In the genomic region with DNA sequence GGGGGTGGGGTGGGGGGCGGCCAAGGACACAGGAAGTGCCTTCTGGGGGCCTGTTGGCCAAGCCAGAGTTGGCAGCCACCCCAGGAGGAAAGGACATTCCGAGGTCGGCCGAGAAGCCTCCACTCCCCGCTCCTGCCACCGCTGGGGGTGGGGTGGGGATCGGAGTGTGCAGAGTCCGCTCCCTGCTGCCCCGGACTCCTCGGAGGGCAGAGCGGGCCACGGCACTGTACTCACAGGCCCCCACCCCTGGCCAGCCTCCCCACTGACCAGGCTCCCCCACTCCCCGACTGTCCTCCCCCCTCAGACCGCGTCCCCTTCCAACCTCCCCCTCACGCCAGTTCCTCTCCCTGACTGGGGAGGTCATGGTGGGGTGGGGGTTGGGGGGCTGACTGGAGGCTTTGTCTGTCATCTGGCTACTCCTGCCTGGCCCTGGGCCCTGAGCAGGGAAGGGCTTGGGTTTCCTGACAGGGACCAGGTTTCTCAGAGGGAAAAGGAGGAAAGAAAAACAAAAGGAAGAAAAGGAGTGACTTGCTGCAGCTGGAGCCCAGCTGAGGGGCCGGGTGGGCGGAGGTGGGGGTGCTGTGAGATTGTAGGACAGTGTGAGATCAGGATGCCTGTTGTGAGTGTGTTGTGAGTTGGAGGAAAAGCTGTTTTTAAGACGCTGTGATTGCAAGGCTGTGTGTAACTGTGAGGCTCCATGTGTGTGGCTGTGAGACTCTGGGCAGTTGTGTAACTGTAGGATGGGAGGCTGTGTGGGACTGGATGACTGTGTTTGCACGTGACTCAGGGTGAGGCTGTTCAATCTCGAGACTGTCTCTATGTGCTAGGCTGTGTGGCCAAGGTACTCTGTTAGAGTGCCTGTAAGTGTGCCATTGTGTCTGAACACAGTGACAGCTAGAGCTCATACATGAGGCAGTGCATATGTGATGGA, we compare ENCODE assay signal across 1 cellular context.
TF ChIP-seq lines count a peak whose summit lies in the region.

No MANE protein-coding gene starts in this region.

TF ChIP-seq in HepG2, 621 proteins besides CTCF, POLR2A, EP300 and RAD21 (continues in another document):
- TF ChIP-seq ZNF383 (CRISPR knock-in tag; IDR thresholded peaks at IDR 0.05; ENCODE audit: borderline replicate concordance) (no peak), ZBTB21 (CRISPR knock-in tag; IDR thresholded peaks at IDR 0.05) (no peak), MIER2 (CRISPR knock-in tag; IDR thresholded peaks at IDR 0.05) (no peak), SOX13 (IDR thresholded peaks at IDR 0.05) (no peak), SOX13 (CRISPR knock-in tag; conservative IDR thresholded peaks at IDR 0.05 in 1 of 2, IDR thresholded peaks at IDR 0.05 in 1 of 2) (no peak), SP140L (CRISPR knock-in tag; IDR thresholded peaks at IDR 0.05; ENCODE audit: borderline replicate concordance) (no peak), JDP2 (CRISPR knock-in tag; IDR thresholded peaks at IDR 0.05; ENCODE audit: borderline replicate concordance) (no peak), ZKSCAN5 (CRISPR knock-in tag; IDR thresholded peaks at IDR 0.05) (no peak), TOE1 (CRISPR knock-in tag; IDR thresholded peaks at IDR 0.05) (no peak), ZSCAN9 (CRISPR knock-in tag; IDR thresholded peaks at IDR 0.05; ENCODE audit: borderline replicate concordance) (no peak), ZFX (CRISPR knock-in tag; IDR thresholded peaks at IDR 0.05; ENCODE audit: low read depth) (no peak), ZNF160 (CRISPR knock-in tag; IDR thresholded peaks at IDR 0.05) (no peak), NKX3-1 (CRISPR knock-in tag; IDR thresholded peaks at IDR 0.05) (no peak), ISL2 (CRISPR knock-in tag; IDR thresholded peaks at IDR 0.05) (no peak), TEAD3 (CRISPR knock-in tag; optimal IDR thresholded peaks at IDR 0.05; ENCODE audit: borderline replicate concordance) (peak; percentile 31), ZFP36L2 (CRISPR knock-in tag; IDR thresholded peaks at IDR 0.05) (no peak), ZNF816 (CRISPR knock-in tag; IDR thresholded peaks at IDR 0.05; ENCODE audit: borderline replicate concordance) (no peak)
- TF ChIP-seq, protein P1, sequence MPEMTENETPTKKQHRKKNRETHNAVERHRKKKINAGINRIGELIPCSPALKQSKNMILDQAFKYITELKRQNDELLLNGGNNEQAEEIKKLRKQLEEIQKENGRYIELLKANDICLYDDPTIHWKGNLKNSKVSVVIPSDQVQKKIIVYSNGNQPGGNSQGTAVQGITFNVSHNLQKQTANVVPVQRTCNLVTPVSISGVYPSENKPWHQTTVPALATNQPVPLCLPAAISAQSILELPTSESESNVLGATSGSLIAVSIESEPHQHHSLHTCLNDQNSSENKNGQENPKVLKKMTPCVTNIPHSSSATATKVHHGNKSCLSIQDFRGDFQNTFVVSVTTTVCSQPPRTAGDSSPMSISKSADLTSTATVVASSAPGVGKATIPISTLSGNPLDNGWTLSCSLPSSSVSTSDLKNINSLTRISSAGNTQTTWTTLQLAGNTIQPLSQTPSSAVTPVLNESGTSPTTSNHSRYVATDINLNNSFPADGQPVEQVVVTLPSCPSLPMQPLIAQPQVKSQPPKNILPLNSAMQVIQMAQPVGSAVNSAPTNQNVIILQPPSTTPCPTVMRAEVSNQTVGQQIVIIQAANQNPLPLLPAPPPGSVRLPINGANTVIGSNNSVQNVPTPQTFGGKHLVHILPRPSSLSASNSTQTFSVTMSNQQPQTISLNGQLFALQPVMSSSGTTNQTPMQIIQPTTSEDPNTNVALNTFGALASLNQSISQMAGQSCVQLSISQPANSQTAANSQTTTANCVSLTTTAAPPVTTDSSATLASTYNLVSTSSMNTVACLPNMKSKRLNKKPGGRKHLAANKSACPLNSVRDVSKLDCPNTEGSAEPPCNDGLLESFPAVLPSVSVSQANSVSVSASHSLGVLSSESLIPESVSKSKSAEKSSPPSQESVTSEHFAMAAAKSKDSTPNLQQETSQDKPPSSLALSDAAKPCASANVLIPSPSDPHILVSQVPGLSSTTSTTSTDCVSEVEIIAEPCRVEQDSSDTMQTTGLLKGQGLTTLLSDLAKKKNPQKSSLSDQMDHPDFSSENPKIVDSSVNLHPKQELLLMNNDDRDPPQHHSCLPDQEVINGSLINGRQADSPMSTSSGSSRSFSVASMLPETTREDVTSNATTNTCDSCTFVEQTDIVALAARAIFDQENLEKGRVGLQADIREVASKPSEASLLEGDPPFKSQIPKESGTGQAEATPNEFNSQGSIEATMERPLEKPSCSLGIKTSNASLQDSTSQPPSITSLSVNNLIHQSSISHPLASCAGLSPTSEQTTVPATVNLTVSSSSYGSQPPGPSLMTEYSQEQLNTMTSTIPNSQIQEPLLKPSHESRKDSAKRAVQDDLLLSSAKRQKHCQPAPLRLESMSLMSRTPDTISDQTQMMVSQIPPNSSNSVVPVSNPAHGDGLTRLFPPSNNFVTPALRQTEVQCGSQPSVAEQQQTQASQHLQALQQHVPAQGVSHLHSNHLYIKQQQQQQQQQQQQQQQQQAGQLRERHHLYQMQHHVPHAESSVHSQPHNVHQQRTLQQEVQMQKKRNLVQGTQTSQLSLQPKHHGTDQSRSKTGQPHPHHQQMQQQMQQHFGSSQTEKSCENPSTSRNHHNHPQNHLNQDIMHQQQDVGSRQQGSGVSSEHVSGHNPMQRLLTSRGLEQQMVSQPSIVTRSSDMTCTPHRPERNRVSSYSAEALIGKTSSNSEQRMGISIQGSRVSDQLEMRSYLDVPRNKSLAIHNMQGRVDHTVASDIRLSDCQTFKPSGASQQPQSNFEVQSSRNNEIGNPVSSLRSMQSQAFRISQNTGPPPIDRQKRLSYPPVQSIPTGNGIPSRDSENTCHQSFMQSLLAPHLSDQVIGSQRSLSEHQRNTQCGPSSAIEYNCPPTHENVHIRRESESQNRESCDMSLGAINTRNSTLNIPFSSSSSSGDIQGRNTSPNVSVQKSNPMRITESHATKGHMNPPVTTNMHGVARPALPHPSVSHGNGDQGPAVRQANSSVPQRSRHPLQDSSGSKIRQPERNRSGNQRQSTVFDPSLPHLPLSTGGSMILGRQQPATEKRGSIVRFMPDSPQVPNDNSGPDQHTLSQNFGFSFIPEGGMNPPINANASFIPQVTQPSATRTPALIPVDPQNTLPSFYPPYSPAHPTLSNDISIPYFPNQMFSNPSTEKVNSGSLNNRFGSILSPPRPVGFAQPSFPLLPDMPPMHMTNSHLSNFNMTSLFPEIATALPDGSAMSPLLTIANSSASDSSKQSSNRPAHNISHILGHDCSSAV (CRISPR knock-in tag; IDR thresholded peaks at IDR 0.05; ENCODE audit: borderline replicate concordance): no peak
- TF ChIP-seq, protein P2, sequence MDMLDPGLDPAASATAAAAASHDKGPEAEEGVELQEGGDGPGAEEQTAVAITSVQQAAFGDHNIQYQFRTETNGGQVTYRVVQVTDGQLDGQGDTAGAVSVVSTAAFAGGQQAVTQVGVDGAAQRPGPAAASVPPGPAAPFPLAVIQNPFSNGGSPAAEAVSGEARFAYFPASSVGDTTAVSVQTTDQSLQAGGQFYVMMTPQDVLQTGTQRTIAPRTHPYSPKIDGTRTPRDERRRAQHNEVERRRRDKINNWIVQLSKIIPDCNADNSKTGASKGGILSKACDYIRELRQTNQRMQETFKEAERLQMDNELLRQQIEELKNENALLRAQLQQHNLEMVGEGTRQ (IDR thresholded peaks at IDR 0.05; ENCODE audit: low read depth, low read length): peak; percentile 56
- TF ChIP-seq, protein P2 (CRISPR knock-in tag; IDR thresholded peaks at IDR 0.05; ENCODE audit: borderline replicate concordance): no peak; the same call in 1 of the 2 replicates
- TF ChIP-seq, protein P3, sequence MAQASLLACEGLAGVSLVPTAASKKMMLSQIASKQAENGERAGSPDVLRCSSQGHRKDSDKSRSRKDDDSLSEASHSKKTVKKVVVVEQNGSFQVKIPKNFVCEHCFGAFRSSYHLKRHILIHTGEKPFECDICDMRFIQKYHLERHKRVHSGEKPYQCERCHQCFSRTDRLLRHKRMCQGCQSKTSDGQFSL (CRISPR knock-in tag; IDR thresholded peaks at IDR 0.05): no peak
- TF ChIP-seq, protein P4, sequence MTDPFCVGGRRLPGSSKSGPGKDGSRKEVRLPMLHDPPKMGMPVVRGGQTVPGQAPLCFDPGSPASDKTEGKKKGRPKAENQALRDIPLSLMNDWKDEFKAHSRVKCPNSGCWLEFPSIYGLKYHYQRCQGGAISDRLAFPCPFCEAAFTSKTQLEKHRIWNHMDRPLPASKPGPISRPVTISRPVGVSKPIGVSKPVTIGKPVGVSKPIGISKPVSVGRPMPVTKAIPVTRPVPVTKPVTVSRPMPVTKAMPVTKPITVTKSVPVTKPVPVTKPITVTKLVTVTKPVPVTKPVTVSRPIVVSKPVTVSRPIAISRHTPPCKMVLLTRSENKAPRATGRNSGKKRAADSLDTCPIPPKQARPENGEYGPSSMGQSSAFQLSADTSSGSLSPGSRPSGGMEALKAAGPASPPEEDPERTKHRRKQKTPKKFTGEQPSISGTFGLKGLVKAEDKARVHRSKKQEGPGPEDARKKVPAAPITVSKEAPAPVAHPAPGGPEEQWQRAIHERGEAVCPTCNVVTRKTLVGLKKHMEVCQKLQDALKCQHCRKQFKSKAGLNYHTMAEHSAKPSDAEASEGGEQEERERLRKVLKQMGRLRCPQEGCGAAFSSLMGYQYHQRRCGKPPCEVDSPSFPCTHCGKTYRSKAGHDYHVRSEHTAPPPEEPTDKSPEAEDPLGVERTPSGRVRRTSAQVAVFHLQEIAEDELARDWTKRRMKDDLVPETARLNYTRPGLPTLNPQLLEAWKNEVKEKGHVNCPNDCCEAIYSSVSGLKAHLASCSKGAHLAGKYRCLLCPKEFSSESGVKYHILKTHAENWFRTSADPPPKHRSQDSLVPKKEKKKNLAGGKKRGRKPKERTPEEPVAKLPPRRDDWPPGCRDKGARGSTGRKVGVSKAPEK (CRISPR knock-in tag; IDR thresholded peaks at IDR 0.05; ENCODE audit: borderline replicate concordance): no peak
- TF ChIP-seq, protein P5, sequence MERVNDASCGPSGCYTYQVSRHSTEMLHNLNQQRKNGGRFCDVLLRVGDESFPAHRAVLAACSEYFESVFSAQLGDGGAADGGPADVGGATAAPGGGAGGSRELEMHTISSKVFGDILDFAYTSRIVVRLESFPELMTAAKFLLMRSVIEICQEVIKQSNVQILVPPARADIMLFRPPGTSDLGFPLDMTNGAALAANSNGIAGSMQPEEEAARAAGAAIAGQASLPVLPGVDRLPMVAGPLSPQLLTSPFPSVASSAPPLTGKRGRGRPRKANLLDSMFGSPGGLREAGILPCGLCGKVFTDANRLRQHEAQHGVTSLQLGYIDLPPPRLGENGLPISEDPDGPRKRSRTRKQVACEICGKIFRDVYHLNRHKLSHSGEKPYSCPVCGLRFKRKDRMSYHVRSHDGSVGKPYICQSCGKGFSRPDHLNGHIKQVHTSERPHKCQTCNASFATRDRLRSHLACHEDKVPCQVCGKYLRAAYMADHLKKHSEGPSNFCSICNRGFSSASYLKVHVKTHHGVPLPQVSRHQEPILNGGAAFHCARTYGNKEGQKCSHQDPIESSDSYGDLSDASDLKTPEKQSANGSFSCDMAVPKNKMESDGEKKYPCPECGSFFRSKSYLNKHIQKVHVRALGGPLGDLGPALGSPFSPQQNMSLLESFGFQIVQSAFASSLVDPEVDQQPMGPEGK (CRISPR knock-in tag; IDR thresholded peaks at IDR 0.05): peak; percentile 92
- TF ChIP-seq, protein P6, sequence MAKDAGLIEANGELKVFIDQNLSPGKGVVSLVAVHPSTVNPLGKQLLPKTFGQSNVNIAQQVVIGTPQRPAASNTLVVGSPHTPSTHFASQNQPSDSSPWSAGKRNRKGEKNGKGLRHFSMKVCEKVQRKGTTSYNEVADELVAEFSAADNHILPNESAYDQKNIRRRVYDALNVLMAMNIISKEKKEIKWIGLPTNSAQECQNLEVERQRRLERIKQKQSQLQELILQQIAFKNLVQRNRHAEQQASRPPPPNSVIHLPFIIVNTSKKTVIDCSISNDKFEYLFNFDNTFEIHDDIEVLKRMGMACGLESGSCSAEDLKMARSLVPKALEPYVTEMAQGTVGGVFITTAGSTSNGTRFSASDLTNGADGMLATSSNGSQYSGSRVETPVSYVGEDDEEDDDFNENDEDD (CRISPR knock-in tag; IDR thresholded peaks at IDR 0.05; ENCODE audit: borderline replicate concordance): no peak
- TF ChIP-seq, protein P7, sequence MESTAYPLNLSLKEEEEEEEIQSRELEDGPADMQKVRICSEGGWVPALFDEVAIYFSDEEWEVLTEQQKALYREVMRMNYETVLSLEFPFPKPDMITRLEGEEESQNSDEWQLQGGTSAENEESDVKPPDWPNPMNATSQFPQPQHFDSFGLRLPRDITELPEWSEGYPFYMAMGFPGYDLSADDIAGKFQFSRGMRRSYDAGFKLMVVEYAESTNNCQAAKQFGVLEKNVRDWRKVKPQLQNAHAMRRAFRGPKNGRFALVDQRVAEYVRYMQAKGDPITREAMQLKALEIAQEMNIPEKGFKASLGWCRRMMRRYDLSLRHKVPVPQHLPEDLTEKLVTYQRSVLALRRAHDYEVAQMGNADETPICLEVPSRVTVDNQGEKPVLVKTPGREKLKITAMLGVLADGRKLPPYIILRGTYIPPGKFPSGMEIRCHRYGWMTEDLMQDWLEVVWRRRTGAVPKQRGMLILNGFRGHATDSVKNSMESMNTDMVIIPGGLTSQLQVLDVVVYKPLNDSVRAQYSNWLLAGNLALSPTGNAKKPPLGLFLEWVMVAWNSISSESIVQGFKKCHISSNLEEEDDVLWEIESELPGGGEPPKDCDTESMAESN (CRISPR knock-in tag; conservative IDR thresholded peaks at IDR 0.05): no peak
- TF ChIP-seq, protein P8, sequence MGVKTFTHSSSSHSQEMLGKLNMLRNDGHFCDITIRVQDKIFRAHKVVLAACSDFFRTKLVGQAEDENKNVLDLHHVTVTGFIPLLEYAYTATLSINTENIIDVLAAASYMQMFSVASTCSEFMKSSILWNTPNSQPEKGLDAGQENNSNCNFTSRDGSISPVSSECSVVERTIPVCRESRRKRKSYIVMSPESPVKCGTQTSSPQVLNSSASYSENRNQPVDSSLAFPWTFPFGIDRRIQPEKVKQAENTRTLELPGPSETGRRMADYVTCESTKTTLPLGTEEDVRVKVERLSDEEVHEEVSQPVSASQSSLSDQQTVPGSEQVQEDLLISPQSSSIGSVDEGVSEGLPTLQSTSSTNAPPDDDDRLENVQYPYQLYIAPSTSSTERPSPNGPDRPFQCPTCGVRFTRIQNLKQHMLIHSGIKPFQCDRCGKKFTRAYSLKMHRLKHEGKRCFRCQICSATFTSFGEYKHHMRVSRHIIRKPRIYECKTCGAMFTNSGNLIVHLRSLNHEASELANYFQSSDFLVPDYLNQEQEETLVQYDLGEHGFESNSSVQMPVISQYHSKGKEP (CRISPR knock-in tag; IDR thresholded peaks at IDR 0.05): no peak
